15 cellular contexts compared by ENCODE assay signal in the genomic region with DNA sequence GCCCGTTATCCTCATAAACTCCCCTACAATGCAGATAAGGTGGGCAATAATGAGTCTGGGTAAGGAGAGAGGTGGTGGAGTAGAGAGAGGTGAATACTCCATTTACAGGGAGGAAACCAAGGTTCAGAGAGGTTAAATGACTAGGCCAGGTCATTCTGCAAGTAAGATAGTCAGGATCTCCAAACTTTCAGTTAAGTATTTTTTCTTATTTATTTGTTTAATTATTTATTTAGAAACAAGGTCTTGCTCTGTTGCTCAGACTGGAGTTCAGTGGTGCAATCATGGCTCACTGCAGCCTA. TPM values are rescaled to one million over a fixed set of nuclear protein-coding genes. Genes with fewer than 3 reads are reported as not detected.
A peak's percentile ranks its signal among the peaks of the same experiment; 100 is the strongest.
DNase-seq lines count a peak whose midpoint lies in the region; ATAC-seq and TF ChIP-seq lines count a peak whose summit lies in the region.
"Had no signal": no experiment of that assay in that cellular context is flagged by ENCODE, and none has a peak within 500 bp of the region (broad histone marks: within the 10 kb centered on the region; RNA-seq: fewer than 3 reads in every experiment).

No MANE protein-coding gene starts in this region.

- no peak for TF ChIP-seq CTCF in natural killer cell (IDR thresholded peaks at IDR 0.05)

- H3K36me3 Mint-ChIP-seq in IgD-negative memory B cell (peaks cover 22% of the 10 kb centered on the region), natural killer cell (peaks cover 12% of the 10 kb centered on the region)
- H3K36me3 Mint-ChIP-seq in activated T-helper 2 cell treated with anti-CD3 and anti-CD28 coated beads, Interferon-gamma antibody, Interleukin-2, Interleukin-4, amounts not matched to agents 10 μg/mL and 5 μg/mL and 100 μg/mL, durations not matched to agents 14 hours and 24 hours and 36 hours (ENCODE audit: low read depth): peaks cover 69% of the 10 kb centered on the region

- intact Hi-C loops in activated T-helper 2 cell treated with anti-CD3 and anti-CD28 coated beads, Interferon-gamma antibody, Interleukin-2, Interleukin-4, amounts not matched to agents 10 μg/mL and 5 μg/mL and 100 μg/mL, durations not matched to agents 14 hours and 24 hours and 36 hours (cut with micrococcal nuclease): no loop called here
- intact Hi-C loops in natural killer cell (cut with micrococcal nuclease): no loop called here

- H3K4me1 Mint-ChIP-seq in IgD-negative memory B cell: peaks cover 10 to 18% (median 13%) of the 10 kb centered on the region in 3 donors
- H3K4me1 Mint-ChIP-seq in activated T-helper 2 cell treated with anti-CD3 and anti-CD28 coated beads, Interferon-gamma antibody, Interleukin-2, Interleukin-4, amounts not matched to agents 10 μg/mL and 5 μg/mL and 100 μg/mL, durations not matched to agents 14 hours and 24 hours and 36 hours (ENCODE audit: low read depth): peaks cover 24% of the 10 kb centered on the region
- H3K4me1 Mint-ChIP-seq in natural killer cell: peaks cover 54 to 68% of the 10 kb centered on the region in 2 donors

- H3K9me3 Mint-ChIP-seq in IgD-negative memory B cell: no peaks in the 10 kb centered on the region
- no peaks in the 10 kb centered on the region for H3K9me3 Mint-ChIP-seq in activated T-helper 2 cell treated with anti-CD3 and anti-CD28 coated beads, Interferon-gamma antibody, Interleukin-2, Interleukin-4, amounts not matched to agents 10 μg/mL and 5 μg/mL and 100 μg/mL, durations not matched to agents 14 hours and 24 hours and 36 hours
- no peaks in the 10 kb centered on the region for H3K9me3 Mint-ChIP-seq in natural killer cell
- H3K9me3 Mint-ChIP-seq: WTC11 had no signal

- H3K27me3 Mint-ChIP-seq in IgD-negative memory B cell (no peaks in the 10 kb centered on the region), natural killer cell (ENCODE audit: low read depth in 2 of 2) (no peaks in the 10 kb centered on the region)
- no peaks in the 10 kb centered on the region for H3K27me3 Mint-ChIP-seq in activated T-helper 2 cell treated with anti-CD3 and anti-CD28 coated beads, Interferon-gamma antibody, Interleukin-2, Interleukin-4, amounts not matched to agents 10 μg/mL and 5 μg/mL and 100 μg/mL, durations not matched to agents 14 hours and 24 hours and 36 hours (ENCODE audit: low read depth)
- H3K27me3 Mint-ChIP-seq: progenitor cell of endocrine pancreas had no signal

- H3K4me3 Mint-ChIP-seq in IgD-negative memory B cell (peak overlapping the region in 1 of 4 donors; percentile 13), natural killer cell (no peak overlapping the region)
- H3K4me3 Mint-ChIP-seq in activated T-helper 2 cell treated with anti-CD3 and anti-CD28 coated beads, Interferon-gamma antibody, Interleukin-2, Interleukin-4, amounts not matched to agents 10 μg/mL and 5 μg/mL and 100 μg/mL, durations not matched to agents 14 hours and 24 hours and 36 hours (ENCODE audit: low read depth): peak overlapping the region; percentile 5
- H3K4me3 Mint-ChIP-seq: WTC11 had no signal

- H3K27ac Mint-ChIP-seq in IgD-negative memory B cell (peak overlapping the region in 2 of 3 donors; percentile 25 to 36), natural killer cell (peak overlapping the region; percentile 36 to 83)
- peak overlapping the region; percentile 84 for H3K27ac Mint-ChIP-seq in activated T-helper 2 cell treated with anti-CD3 and anti-CD28 coated beads, Interferon-gamma antibody, Interleukin-2, Interleukin-4, amounts not matched to agents 10 μg/mL and 5 μg/mL and 100 μg/mL, durations not matched to agents 14 hours and 24 hours and 36 hours
- H3K27ac Mint-ChIP-seq: progenitor cell of endocrine pancreas, WTC11 had no signal

- DNase-seq in activated CD4-positive, CD25-positive, alpha-beta regulatory T cell treated with anti-CD3 and anti-CD28 coated beads, Interleukin-2, amount 50 U/mL, for 72 hours: no peak
- no peak for DNase-seq in activated T-helper 2 cell treated with anti-CD3 and anti-CD28 coated beads, Interferon-gamma antibody, Interleukin-2, Interleukin-4, amounts not matched to agents 10 μg/mL and 5 μg/mL and 100 μg/mL, durations not matched to agents 14 hours and 24 hours and 36 hours (ENCODE audit: low spot score)
- DNase-seq in natural killer cell (no peak), NCI-H2029 treated with DMSO at 0.1 percent for 48 hours (lab: John Stamatoyannopoulos, UW) (no peak), DMS153 treated with DMSO at 0.1 percent for 48 hours (lab: John Stamatoyannopoulos, UW; ENCODE audit: unreplicated experiment) (no peak)
- DNase-seq: cortex of kidney; NCI-H1105 treated with DMSO at 0.1 percent for 48 hours; NK-92 treated with Interleukin-12 subunit alpha and Interleukin-12 subunit beta, amount 100 ng/mL, for 24 hours had no signal

- ATAC-seq in activated CD4-positive, CD25-positive, alpha-beta regulatory T cell treated with anti-CD3 and anti-CD28 coated beads, Interleukin-2, amount 50 U/mL, for 24 hours: peak; percentile 37 to 38
- ATAC-seq in natural killer cell (no peak), esophagus mucosa (no peak)
- ATAC-seq: WTC11 had no signal

RNA-seq across cellular contexts. Expression of gene PAFAH2, which starts 26.0 kb away (rescaled TPM):
- 8.6 TPM for polyA plus RNA-seq in IgD-negative memory B cell
- 7.3 and 7.7 TPM in 2 replicates for total RNA-seq in activated T-helper 2 cell treated with anti-CD3 and anti-CD28 coated beads, Interferon-gamma antibody, Interleukin-2, Interleukin-4, amounts not matched to agents 10 μg/mL and 5 μg/mL and 100 μg/mL, durations not matched to agents 14 hours and 24 hours and 36 hours
- 10 to 100 TPM; 39.0 to 95.1 (median 68.6) TPM for total RNA-seq in natural killer cell
- 9.0 TPM for total RNA-seq in esophagus mucosa

RNA-seq across cellular contexts. Expression of gene EXTL1, which starts 49.7 kb away (rescaled TPM):
- not detected for polyA plus RNA-seq in IgD-negative memory B cell
- not detected in 2 replicates for total RNA-seq in activated T-helper 2 cell treated with anti-CD3 and anti-CD28 coated beads, Interferon-gamma antibody, Interleukin-2, Interleukin-4, amounts not matched to agents 10 μg/mL and 5 μg/mL and 100 μg/mL, durations not matched to agents 14 hours and 24 hours and 36 hours
- not detected for total RNA-seq in natural killer cell
- not detected for total RNA-seq in esophagus mucosa
- total RNA-seq: A172, H4 had no signal

Comparison
In these comparisons a context has a peak if more than half of its experiments do, and no peak if none do; other contexts are left out.
1. ATAC-seq: peak in activated CD4-positive, CD25-positive, alpha-beta regulatory T cell treated with anti-CD3 and anti-CD28 coated beads, Interleukin-2, amount 50 U/mL, for 24 hours (2 of 2); none in natural killer cell (0 of 3) and esophagus mucosa (single experiment).
2. H3K27ac Mint-ChIP-seq: peak in every context shown above with its lines; median percentile 84 in activated T-helper 2 cell treated with anti-CD3 and anti-CD28 coated beads, Interferon-gamma antibody, Interleukin-2, Interleukin-4, amounts not matched to agents 10 μg/mL and 5 μg/mL and 100 μg/mL, durations not matched to agents 14 hours and 24 hours and 36 hours; 60 in natural killer cell; 30 in IgD-negative memory B cell.